In the genomic region with DNA sequence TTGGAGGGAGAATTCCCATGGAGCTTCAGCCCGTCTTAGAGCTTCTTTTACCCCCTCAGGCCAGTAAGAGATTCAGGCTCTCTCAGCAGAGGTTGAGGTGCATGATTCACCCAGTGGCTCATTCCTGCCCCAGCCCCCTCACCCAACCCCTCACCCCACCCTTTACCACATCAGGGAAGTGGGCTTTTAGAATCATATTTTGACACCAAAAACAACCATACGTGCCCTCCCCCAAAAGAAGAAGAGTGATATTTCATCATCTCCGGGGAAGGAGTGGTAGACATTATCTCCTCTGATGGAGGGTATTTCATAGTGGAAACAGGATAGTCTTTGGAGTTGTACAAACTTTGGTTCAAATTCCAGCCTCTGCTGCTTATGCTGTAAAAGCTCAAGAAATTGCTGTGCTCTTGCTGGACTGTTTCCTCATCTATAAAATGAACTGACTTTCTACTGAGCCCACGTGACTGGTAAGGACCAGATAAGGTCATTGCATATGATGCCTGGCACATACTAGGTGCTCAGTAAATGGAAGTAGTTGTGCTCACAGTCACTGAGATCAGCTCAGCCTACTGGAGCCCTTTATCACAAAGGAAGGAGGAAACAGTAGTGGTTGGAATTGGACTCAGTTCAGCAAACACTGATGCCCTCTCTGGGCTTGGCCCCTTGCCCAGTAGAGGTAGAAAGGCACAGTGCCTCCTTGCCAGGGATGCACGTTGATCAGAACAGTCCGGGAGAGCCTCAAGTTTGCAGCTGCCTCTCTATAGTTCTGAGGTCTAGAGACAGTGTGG, we compare ENCODE assay signal across 2 cellular contexts.
TF ChIP-seq lines count a peak whose summit lies in the region.

No MANE protein-coding gene starts in this region.

TF ChIP-seq in SK-N-SH treated with all-trans-retinoic acid at 6 μM for 48 hours, 23 proteins besides CTCF, POLR2A, EP300 and RAD21:
- TF ChIP-seq ZFP3 (CRISPR knock-in tag; IDR thresholded peaks at IDR 0.05) (no peak), ZNF8 (CRISPR knock-in tag; IDR thresholded peaks at IDR 0.05) (no peak), GLIS3 (CRISPR knock-in tag; IDR thresholded peaks at IDR 0.05) (no peak), CSDC2 (CRISPR knock-in tag; IDR thresholded peaks at IDR 0.05) (no peak), ZC3H10 (CRISPR knock-in tag; IDR thresholded peaks at IDR 0.05) (no peak), RARB (CRISPR knock-in tag; IDR thresholded peaks at IDR 0.05) (no peak)
- TF ChIP-seq, protein P1, sequence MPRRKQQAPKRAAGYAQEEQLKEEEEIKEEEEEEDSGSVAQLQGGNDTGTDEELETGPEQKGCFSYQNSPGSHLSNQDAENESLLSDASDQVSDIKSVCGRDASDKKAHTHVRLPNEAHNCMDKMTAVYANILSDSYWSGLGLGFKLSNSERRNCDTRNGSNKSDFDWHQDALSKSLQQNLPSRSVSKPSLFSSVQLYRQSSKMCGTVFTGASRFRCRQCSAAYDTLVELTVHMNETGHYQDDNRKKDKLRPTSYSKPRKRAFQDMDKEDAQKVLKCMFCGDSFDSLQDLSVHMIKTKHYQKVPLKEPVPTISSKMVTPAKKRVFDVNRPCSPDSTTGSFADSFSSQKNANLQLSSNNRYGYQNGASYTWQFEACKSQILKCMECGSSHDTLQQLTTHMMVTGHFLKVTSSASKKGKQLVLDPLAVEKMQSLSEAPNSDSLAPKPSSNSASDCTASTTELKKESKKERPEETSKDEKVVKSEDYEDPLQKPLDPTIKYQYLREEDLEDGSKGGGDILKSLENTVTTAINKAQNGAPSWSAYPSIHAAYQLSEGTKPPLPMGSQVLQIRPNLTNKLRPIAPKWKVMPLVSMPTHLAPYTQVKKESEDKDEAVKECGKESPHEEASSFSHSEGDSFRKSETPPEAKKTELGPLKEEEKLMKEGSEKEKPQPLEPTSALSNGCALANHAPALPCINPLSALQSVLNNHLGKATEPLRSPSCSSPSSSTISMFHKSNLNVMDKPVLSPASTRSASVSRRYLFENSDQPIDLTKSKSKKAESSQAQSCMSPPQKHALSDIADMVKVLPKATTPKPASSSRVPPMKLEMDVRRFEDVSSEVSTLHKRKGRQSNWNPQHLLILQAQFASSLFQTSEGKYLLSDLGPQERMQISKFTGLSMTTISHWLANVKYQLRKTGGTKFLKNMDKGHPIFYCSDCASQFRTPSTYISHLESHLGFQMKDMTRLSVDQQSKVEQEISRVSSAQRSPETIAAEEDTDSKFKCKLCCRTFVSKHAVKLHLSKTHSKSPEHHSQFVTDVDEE (CRISPR knock-in tag; IDR thresholded peaks at IDR 0.05) = no peak
TF ChIP-seq in SK-N-SH treated with all-trans-retinoic acid at 6 μM for 48 hours: peak in this region for 0.

TF ChIP-seq in endothelial cell of umbilical vein, 7 proteins besides CTCF, POLR2A, EP300 and RAD21:
- TF ChIP-seq GATA2 (IDR thresholded peaks at IDR 0.05; ENCODE audit: insufficient read depth, insufficient read length, low read depth, low read length) (no peak), MYC (IDR thresholded peaks at IDR 0.05; ENCODE audit: low read depth, low read length) (no peak), EZH2 (IDR thresholded peaks at IDR 0.05; ENCODE audit: borderline replicate concordance, low read depth, low read length, severe bottlenecking) (no peak), FOS (IDR thresholded peaks at IDR 0.05; ENCODE audit: borderline replicate concordance, insufficient read depth, low read length) (no peak), POLR2AphosphoS5 (IDR thresholded peaks at IDR 0.05; ENCODE audit: insufficient read depth, low read depth, low read length) (no peak), JUN (IDR thresholded peaks at IDR 0.05; ENCODE audit: borderline replicate concordance, insufficient read depth, insufficient read length, low read depth) (no peak)
- TF ChIP-seq, protein P2, sequence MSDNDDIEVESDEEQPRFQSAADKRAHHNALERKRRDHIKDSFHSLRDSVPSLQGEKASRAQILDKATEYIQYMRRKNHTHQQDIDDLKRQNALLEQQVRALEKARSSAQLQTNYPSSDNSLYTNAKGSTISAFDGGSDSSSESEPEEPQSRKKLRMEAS (IDR thresholded peaks at IDR 0.05; ENCODE audit: insufficient read depth, insufficient read length) = no peak
